Comparison of ENCODE assay signal across 1 cellular context in genomic region chr16:14492614-14493013, GRCh38.
TF ChIP-seq lines count a peak whose summit lies in the region.

No MANE protein-coding gene starts in this region.

TF ChIP-seq in GM23338, 12 proteins besides CTCF, POLR2A, EP300 and RAD21 (continued from another document):
- TF ChIP-seq STAT1 (IDR thresholded peaks at IDR 0.05; ENCODE audit: unreplicated experiment) (no peak), ZNF114 (CRISPR knock-in tag; IDR thresholded peaks at IDR 0.05) (no peak), EZH2phosphoT487 (IDR thresholded peaks at IDR 0.05; ENCODE audit: unreplicated experiment) (no peak), ZNF462 (CRISPR knock-in tag; IDR thresholded peaks at IDR 0.05) (no peak), EZH2 (IDR thresholded peaks at IDR 0.05; ENCODE audit: low read depth, unreplicated experiment) (no peak), REST (IDR thresholded peaks at IDR 0.05; ENCODE audit: unreplicated experiment) (no peak), JUNB (IDR thresholded peaks at IDR 0.05; ENCODE audit: unreplicated experiment) (no peak), CREB1 (CRISPR knock-in tag; IDR thresholded peaks at IDR 0.05; ENCODE audit: low read depth) (no peak), POLR2AphosphoS5 (IDR thresholded peaks at IDR 0.05; ENCODE audit: low read depth) (no peak), NANOG (IDR thresholded peaks at IDR 0.05; ENCODE audit: borderline replicate concordance) (no peak)
TF ChIP-seq in GM23338: peak in this region for 0.
